27 cellular contexts compared by ENCODE assay signal in the genomic region with DNA sequence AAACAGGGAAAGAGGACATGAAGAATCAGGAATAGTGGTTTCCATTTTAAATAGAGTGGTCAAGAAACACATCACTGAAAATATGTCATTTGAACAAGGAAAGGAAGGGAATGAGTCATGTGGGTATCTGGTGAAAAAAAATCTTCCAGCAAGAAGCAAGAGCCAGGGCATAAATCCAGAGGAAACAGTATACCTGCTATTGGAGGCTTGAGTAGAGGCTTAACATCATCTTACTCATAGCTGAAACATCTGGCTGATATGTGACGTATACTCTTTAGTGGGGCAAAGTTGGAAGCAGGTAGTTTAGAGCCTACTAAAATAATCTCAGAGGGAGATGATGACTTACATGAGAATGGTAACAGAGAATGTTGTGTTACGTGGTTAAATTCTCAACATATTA.
DNase-seq lines count a peak whose midpoint lies in the region; FAIRE-seq and TF ChIP-seq lines count a peak whose summit lies in the region.
"Had no signal": no experiment of that assay in that cellular context is flagged by ENCODE, and none has a peak within 500 bp of the region (broad histone marks: within the 10 kb centered on the region; RNA-seq: fewer than 3 reads in every experiment).

No MANE protein-coding gene starts in this region.

- no TSS peak for BruUV-seq in MCF 10A (replicated peaks; lab: Mats Ljungman, UMichigan)

- no peaks in the 10 kb centered on the region for H3K4me1 ChIP-seq in breast epithelium
- H3K4me1 ChIP-seq: ascending aorta, psoas muscle had no signal

- no peak for FAIRE-seq in urothelium cell line (lab: Jason Lieb, UNC)
- FAIRE-seq: A204.1, endometrium, islet of Langerhans had no signal

- no peaks in the 10 kb centered on the region for H3K36me3 ChIP-seq in breast epithelium
- H3K36me3 ChIP-seq: ascending aorta had no signal

- no peak overlapping the region for H3K27ac Mint-ChIP-seq in MCF 10A (ENCODE audit: low read depth, unreplicated experiment)
- H3K27ac Mint-ChIP-seq: activated CD8-positive, alpha-beta T cell treated with anti-CD3 and anti-CD28 coated beads for 36 hours; activated naive CD8-positive, alpha-beta T cell treated with anti-CD3 and anti-CD28 coated beads for 36 hours; CD8-positive, alpha-beta memory T cell; naive thymus-derived CD4-positive, alpha-beta T cell; stimulated activated naive CD8-positive, alpha-beta T cell treated with anti-CD3 and anti-CD28 coated beads, Interleukin-15, Interleukin-2, amounts not matched to agents 100 ng/mL and 50 ng/mL, for 24 hours; T-cell had no signal

- H3K27me3 ChIP-seq in breast epithelium, result no peaks in the 10 kb centered on the region
- H3K27me3 ChIP-seq: ascending aorta had no signal

- POLR2A ChIA-PET in MCF 10A (lab: Yijun Ruan, JAX), result no interaction called here

- no peaks in the 10 kb centered on the region for H3K4me1 Mint-ChIP-seq in MCF 10A (ENCODE audit: insufficient read depth, unreplicated experiment)
- H3K4me1 Mint-ChIP-seq: activated naive CD8-positive, alpha-beta T cell treated with anti-CD3 and anti-CD28 coated beads for 36 hours; CD8-positive, alpha-beta memory T cell; naive thymus-derived CD4-positive, alpha-beta T cell; T-cell had no signal

- H3K4me3 Mint-ChIP-seq in MCF 10A (ENCODE audit: unreplicated experiment), result no peak overlapping the region
- H3K4me3 Mint-ChIP-seq: activated CD8-positive, alpha-beta T cell treated with anti-CD3 and anti-CD28 coated beads for 36 hours; activated naive CD8-positive, alpha-beta T cell treated with anti-CD3 and anti-CD28 coated beads for 36 hours; CD8-positive, alpha-beta memory T cell; naive thymus-derived CD4-positive, alpha-beta T cell; stimulated activated naive CD8-positive, alpha-beta T cell treated with anti-CD3 and anti-CD28 coated beads, Interleukin-15, Interleukin-2, amounts not matched to agents 100 ng/mL and 50 ng/mL, for 24 hours; T-cell had no signal

- no peak overlapping the region for H3K27ac ChIP-seq in breast epithelium
- H3K27ac ChIP-seq: ascending aorta, psoas muscle had no signal

- H3K27me3 Mint-ChIP-seq in MCF 10A (ENCODE audit: insufficient read depth, unreplicated experiment), result no peaks in the 10 kb centered on the region
- H3K27me3 Mint-ChIP-seq: activated CD8-positive, alpha-beta T cell treated with anti-CD3 and anti-CD28 coated beads for 36 hours; activated naive CD8-positive, alpha-beta T cell treated with anti-CD3 and anti-CD28 coated beads for 36 hours; CD8-positive, alpha-beta memory T cell; naive thymus-derived CD4-positive, alpha-beta T cell; stimulated activated naive CD8-positive, alpha-beta T cell treated with anti-CD3 and anti-CD28 coated beads, Interleukin-15, Interleukin-2, amounts not matched to agents 100 ng/mL and 50 ng/mL, for 24 hours; T-cell had no signal

- CTCF ChIA-PET in MCF 10A (lab: Yijun Ruan, JAX), result no interaction called here

- no peak for TF ChIP-seq POLR2A in breast epithelium (IDR thresholded peaks at IDR 0.05)

- H3K4me3 ChIP-seq in breast epithelium, result no peak overlapping the region
- H3K4me3 ChIP-seq in fibroblast of mammary gland (ENCODE audit: control insufficient read depth, low read depth, low read length), result no peak overlapping the region
- H3K4me3 ChIP-seq: ascending aorta, psoas muscle had no signal

- H3K9me3 ChIP-seq in breast epithelium, result peaks cover 0 to 7% of the 10 kb centered on the region in 2 donors
- H3K9me3 ChIP-seq: ascending aorta, psoas muscle had no signal

- no peaks in the 10 kb centered on the region for H3K36me3 Mint-ChIP-seq in MCF 10A (ENCODE audit: insufficient read depth, unreplicated experiment)
- H3K36me3 Mint-ChIP-seq: activated naive CD8-positive, alpha-beta T cell treated with anti-CD3 and anti-CD28 coated beads for 36 hours; CD8-positive, alpha-beta memory T cell; naive thymus-derived CD4-positive, alpha-beta T cell; T-cell had no signal

- DNase-seq in MCF 10A (ENCODE audit: unreplicated experiment) (peak; percentile 41), breast epithelium (ENCODE audit: low spot score in 2 of 2) (no peak), RKO (ENCODE audit: low spot score) (peak; percentile 1), fibroblast of mammary gland (ENCODE audit: low read depth) (peak; percentile 2), urothelium cell line (ENCODE audit: low spot score) (peak; percentile 46), T1000 (lab: John Stamatoyannopoulos, UW) (no peak), NCI-H1694 (lab: John Stamatoyannopoulos, UW) (no peak), cardiac septum (ENCODE audit: low spot score) (no peak)
- DNase-seq: activated CD4-positive, CD25-positive, alpha-beta regulatory T cell treated with anti-CD3 and anti-CD28 coated beads, Interleukin-2, amount 50 U/mL, for 72 hours; activated CD8-positive, alpha-beta T cell treated with anti-CD3 and anti-CD28 coated beads for 36 hours; activated naive CD8-positive, alpha-beta T cell treated with anti-CD3 and anti-CD28 coated beads for 36 hours; CD8-positive, alpha-beta memory T cell; DMS153; midbrain; naive thymus-derived CD4-positive, alpha-beta T cell; NCI-H1105; NCI-H1930; NCI-H69; nucleus accumbens; psoas muscle; RPMI8226; T-cell had no signal

- no peaks in the 10 kb centered on the region for H3K9me3 Mint-ChIP-seq in MCF 10A (ENCODE audit: unreplicated experiment)
- H3K9me3 Mint-ChIP-seq: stimulated activated naive CD8-positive, alpha-beta T cell treated with anti-CD3 and anti-CD28 coated beads, Interleukin-15, Interleukin-2, amounts not matched to agents 100 ng/mL and 50 ng/mL, for 24 hours had no signal

- TF ChIP-seq CTCF in MCF 10A (IDR thresholded peaks at IDR 0.05; ENCODE audit: unreplicated experiment), result no peak
- TF ChIP-seq CTCF in breast epithelium (IDR thresholded peaks at IDR 0.05), result no peak
- TF ChIP-seq CTCF in fibroblast of mammary gland (conservative IDR thresholded peaks at IDR 0.05; ENCODE audit: control insufficient read depth, insufficient read depth, low read depth, low read length), result no peak

- intact Hi-C loops in MCF 10A (cut with micrococcal nuclease) (no loop called here), breast epithelium (cut with DNase I; ENCODE audit: low total_unique reads) (no loop called here), cardiac septum (cut with DNase I) (no loop called here)

Comparison
In these comparisons a context has a peak if more than half of its experiments do, and no peak if none do; other contexts are left out.
1. DNase-seq: peak in MCF 10A (single experiment), RKO (single experiment), fibroblast of mammary gland (single experiment) and urothelium cell line (single experiment); none in breast epithelium (0 of 2), T1000 (single experiment), NCI-H1694 (single experiment) and cardiac septum (single experiment).